1 cellular context compared by ENCODE assay signal in genomic region chr12:122064780-122065588, GRCh38.
TF ChIP-seq lines count a peak whose summit lies in the region.

No MANE protein-coding gene starts in this region.

TF ChIP-seq in HepG2, 621 proteins besides CTCF, POLR2A, EP300 and RAD21 (continued from another document):
- TF ChIP-seq TAF15 (IDR thresholded peaks at IDR 0.05; ENCODE audit: low read depth, low read length, poor library complexity, severe bottlenecking) (no peak), USF2 (IDR thresholded peaks at IDR 0.05; ENCODE audit: low read depth, low read length) (no peak), USF2 (CRISPR knock-in tag; IDR thresholded peaks at IDR 0.05; ENCODE audit: borderline replicate concordance) (no peak), RELA (CRISPR knock-in tag; IDR thresholded peaks at IDR 0.05) (no peak), ZNF274 (CRISPR knock-in tag; IDR thresholded peaks at IDR 0.05) (no peak), HNRNPK (IDR thresholded peaks at IDR 0.05; ENCODE audit: low read depth, low read length, poor library complexity, severe bottlenecking) (no peak), ARID3A (IDR thresholded peaks at IDR 0.05; ENCODE audit: low read depth, low read length) (no peak), ZNF878 (CRISPR knock-in tag; IDR thresholded peaks at IDR 0.05) (no peak), E2F2 (CRISPR knock-in tag; IDR thresholded peaks at IDR 0.05; ENCODE audit: borderline replicate concordance) (no peak), TBX2 (CRISPR knock-in tag; IDR thresholded peaks at IDR 0.05; ENCODE audit: borderline replicate concordance) (no peak), POLR2G (IDR thresholded peaks at IDR 0.05; ENCODE audit: low read depth, low read length) (peak; percentile 54), MZF1 (CRISPR knock-in tag; IDR thresholded peaks at IDR 0.05; ENCODE audit: borderline replicate concordance) (no peak), KMT2B (CRISPR knock-in tag; IDR thresholded peaks at IDR 0.05) (no peak), FOXA1 (IDR thresholded peaks at IDR 0.05) (no peak), FOXA1 (CRISPR knock-in tag; IDR thresholded peaks at IDR 0.05) (no peak), ZNF883 (CRISPR knock-in tag; IDR thresholded peaks at IDR 0.05; ENCODE audit: not compliant biosample characterization) (no peak), NFRKB (IDR thresholded peaks at IDR 0.05) (no peak), ZNF605 (CRISPR knock-in tag; IDR thresholded peaks at IDR 0.05) (no peak), ZSCAN31 (CRISPR knock-in tag; IDR thresholded peaks at IDR 0.05; ENCODE audit: low read depth) (no peak), GABPB1 (CRISPR knock-in tag; IDR thresholded peaks at IDR 0.05) (peak; percentile 68), TAF1 (CRISPR knock-in tag; IDR thresholded peaks at IDR 0.05) (peak; percentile 53; the same call in 1 of the 2 replicates), GTF2F1 (IDR thresholded peaks at IDR 0.05; ENCODE audit: low read length) (no peak), ZNF513 (CRISPR knock-in tag; conservative IDR thresholded peaks at IDR 0.05) (no peak), ZSCAN12 (CRISPR knock-in tag; IDR thresholded peaks at IDR 0.05) (no peak), SALL1 (CRISPR knock-in tag; IDR thresholded peaks at IDR 0.05) (peak; percentile 27; the same call in 1 of the 2 replicates), SOX13 (IDR thresholded peaks at IDR 0.05) (no peak), SOX13 (CRISPR knock-in tag; conservative IDR thresholded peaks at IDR 0.05 in 1 of 2, IDR thresholded peaks at IDR 0.05 in 1 of 2) (no peak), PBX2 (CRISPR knock-in tag; IDR thresholded peaks at IDR 0.05) (peak; percentile 93), ZNF790 (CRISPR knock-in tag; IDR thresholded peaks at IDR 0.05; ENCODE audit: borderline replicate concordance) (0 out of 2 replicates have a peak, but pooled peaks have one; percentile 27), GPN1 (CRISPR knock-in tag; IDR thresholded peaks at IDR 0.05; ENCODE audit: borderline replicate concordance) (no peak), JUND (CRISPR knock-in tag; IDR thresholded peaks at IDR 0.05) (no peak), IRF2 (CRISPR knock-in tag; IDR thresholded peaks at IDR 0.05) (no peak), ELF1 (CRISPR knock-in tag; IDR thresholded peaks at IDR 0.05) (0 out of 2 replicates have a peak, but pooled peaks have one; percentile 39), PAWR (CRISPR knock-in tag; IDR thresholded peaks at IDR 0.05; ENCODE audit: borderline replicate concordance) (no peak), TEF (CRISPR knock-in tag; IDR thresholded peaks at IDR 0.05) (no peak), KLF12 (CRISPR knock-in tag; IDR thresholded peaks at IDR 0.05; ENCODE audit: borderline replicate concordance) (no peak), ZSCAN5A (CRISPR knock-in tag; IDR thresholded peaks at IDR 0.05; ENCODE audit: borderline replicate concordance) (no peak), ZNF343 (CRISPR knock-in tag; IDR thresholded peaks at IDR 0.05) (no peak), ZNF280D (CRISPR knock-in tag; IDR thresholded peaks at IDR 0.05) (no peak), TFAP4 (IDR thresholded peaks at IDR 0.05; ENCODE audit: borderline replicate concordance, low read depth) (no peak), SIN3B (IDR thresholded peaks at IDR 0.05; ENCODE audit: low read length) (no peak), MEF2D (CRISPR knock-in tag; IDR thresholded peaks at IDR 0.05) (no peak), BRF2 (CRISPR knock-in tag; IDR thresholded peaks at IDR 0.05) (no peak)
